Comparison of ENCODE assay signal across 1 cellular context in the genomic region with DNA sequence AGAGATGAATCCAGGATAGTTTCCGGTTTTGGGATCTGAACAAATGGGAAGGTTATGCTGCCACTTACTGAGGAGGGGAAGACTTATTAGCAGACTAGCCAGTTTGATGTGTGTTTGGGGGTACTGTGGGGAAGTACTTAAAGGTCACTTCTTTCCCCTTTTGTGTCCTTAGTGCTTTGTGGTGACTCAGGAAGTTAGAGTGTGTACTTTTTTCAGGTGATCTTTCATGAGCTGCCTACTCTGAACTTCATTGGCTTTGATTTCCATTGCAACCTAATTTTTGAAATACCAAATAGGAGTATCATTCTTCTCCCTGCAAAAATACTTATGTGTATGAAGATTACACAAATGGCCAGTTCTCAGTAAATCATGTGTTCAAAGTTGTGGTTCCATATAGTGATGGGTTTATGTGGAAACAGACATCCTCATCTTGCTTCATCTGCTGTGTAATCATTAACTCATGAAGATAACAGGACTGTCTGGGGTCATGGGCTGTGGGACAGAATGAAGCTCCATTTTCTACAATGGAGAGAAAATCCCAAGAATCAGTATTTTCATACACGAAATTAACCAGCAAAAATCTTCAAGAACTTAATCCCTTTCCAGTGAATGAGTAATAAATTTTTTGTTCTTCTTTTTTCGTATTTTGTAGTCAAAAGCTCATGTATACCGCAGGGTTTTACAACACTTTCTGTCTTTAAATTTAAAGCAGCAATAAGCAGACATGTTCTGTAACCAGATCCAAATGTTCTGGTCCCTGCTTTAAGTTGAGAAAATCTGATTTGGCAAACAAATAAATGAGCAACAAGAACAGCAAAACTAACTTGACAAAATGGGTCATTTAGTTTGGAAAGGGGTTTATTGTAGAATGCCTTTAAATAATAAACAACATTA.
A peak's percentile ranks its signal among the peaks of the same experiment; 100 is the strongest.
TF ChIP-seq lines count a peak whose summit lies in the region.

No MANE protein-coding gene starts in this region.

TF ChIP-seq in liver, 16 proteins besides CTCF, POLR2A, EP300 and RAD21 (continued from another document):
- peak; percentile 45 for TF ChIP-seq ATF3 (IDR thresholded peaks at IDR 0.05)
- no peak for TF ChIP-seq EGR1 (IDR thresholded peaks at IDR 0.05; ENCODE audit: low read depth in 2 of 2)
- TF ChIP-seq JUND (IDR thresholded peaks at IDR 0.05) = peak in 1 of 2 donors; percentile 17
